In the genomic region with DNA sequence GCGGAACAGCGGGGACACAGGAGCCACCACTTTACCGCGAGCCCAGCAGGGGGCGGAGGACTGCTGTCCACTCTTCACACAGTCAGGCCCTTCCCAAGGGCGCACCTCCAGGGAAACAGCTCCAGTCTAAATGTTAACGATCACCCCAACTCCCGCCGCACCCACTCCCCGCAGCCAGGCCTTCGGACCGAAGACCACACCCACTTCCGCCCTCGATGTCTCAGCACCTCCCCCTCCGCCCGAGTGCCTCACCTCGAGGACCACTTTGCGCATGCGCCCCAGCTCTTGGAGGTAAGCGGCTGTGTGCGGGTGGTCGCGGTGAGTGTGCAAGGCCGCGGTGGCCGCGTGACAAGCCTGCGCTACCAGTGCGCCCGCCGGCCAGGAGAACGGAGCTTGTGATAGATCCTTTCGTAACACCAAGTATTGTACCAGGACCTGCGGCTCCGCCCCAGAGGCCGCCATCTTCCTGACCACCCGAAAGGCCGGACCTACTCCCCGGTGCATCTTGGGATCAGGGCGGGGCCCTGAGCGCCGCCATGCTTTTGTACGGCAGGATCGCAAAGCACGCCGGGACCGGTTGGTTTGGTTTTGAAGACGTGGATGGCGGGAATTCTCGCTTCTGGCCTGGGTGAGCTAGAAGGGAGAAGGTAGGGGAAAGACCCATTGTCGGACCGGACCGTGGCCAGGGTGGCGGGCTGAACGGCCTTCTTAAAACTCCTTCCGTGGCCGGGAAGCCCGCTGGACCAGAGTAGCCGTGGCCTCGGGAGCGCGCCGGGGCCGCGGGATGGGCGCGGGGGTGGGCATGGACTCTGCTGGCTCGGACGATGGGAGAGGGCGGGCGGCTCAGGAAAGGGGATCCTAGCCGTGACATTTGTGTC, we compare ENCODE assay signal across 8 cellular contexts. TPM values are rescaled to one million over a fixed set of nuclear protein-coding genes. Genes with fewer than 3 reads are reported as not detected.
A peak's percentile ranks its signal among the peaks of the same experiment; 100 is the strongest.
DNase-seq lines count a peak whose midpoint lies in the region; ATAC-seq and TF ChIP-seq lines count a peak whose summit lies in the region.

A gene with protein sequence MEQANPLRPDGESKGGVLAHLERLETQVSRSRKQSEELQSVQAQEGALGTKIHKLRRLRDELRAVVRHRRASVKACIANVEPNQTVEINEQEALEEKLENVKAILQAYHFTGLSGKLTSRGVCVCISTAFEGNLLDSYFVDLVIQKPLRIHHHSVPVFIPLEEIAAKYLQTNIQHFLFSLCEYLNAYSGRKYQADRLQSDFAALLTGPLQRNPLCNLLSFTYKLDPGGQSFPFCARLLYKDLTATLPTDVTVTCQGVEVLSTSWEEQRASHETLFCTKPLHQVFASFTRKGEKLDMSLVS (plus strand): TSS at position 552 of the 878 bp plus-strand sequence. CDS start 495 bp downstream, outside the sequence.
Gene PTRHD1 (minus strand): TSS at position 518 of the 878 bp plus-strand sequence. CDS start 14 bp downstream, at position 504.

- H3K27ac Mint-ChIP-seq in activated naive CD4-positive, alpha-beta T cell treated with anti-CD3 and anti-CD28 coated beads, Interleukin-2, amount 50 U/mL, for 72 hours: peak within 1 kb of the TSS; percentile 97 to 99

- peak; percentile 90 for ATAC-seq in HG02623 (IDR thresholded peaks at IDR 0.05; ENCODE audit: unreplicated experiment)
- ATAC-seq in activated naive CD4-positive, alpha-beta T cell treated with anti-CD3 and anti-CD28 coated beads, Interleukin-2, amount 50 U/mL, for 72 hours: peak; percentile 95 to 97
- ATAC-seq in omental fat pad (ENCODE audit: low FRiP score): peak; percentile 98
- ATAC-seq in thoracic aorta (ENCODE audit: insufficient number of reproducible peaks, low FRiP score, low read depth): peak; percentile 93

- peaks cover 36 to 56% of the 10 kb centered on the region in 2 donors for H3K36me3 Mint-ChIP-seq in activated naive CD4-positive, alpha-beta T cell treated with anti-CD3 and anti-CD28 coated beads, Interleukin-2, amount 50 U/mL, for 72 hours

- no peaks in the 10 kb centered on the region for H3K36me3 ChIP-seq in thoracic aorta

- H3K9me3 ChIP-seq in thoracic aorta: no peaks in the 10 kb centered on the region

- TF ChIP-seq CTCF in GM12864 (IDR thresholded peaks at IDR 0.05; ENCODE audit: low read depth, low read length, missing control alignments) (peak; percentile 56), omental fat pad (IDR thresholded peaks at IDR 0.05) (no peak), thoracic aorta (IDR thresholded peaks at IDR 0.05) (peak; percentile 50)

- DNase-seq in GM12864 (ENCODE audit: low read depth): peak; percentile 92
- peak; percentile 95 for DNase-seq in NCI-H1092 treated with DMSO at 0.1 percent for 48 hours (lab: John Stamatoyannopoulos, UW)
- peak; percentile 95 for DNase-seq in SKM-1 (lab: John Stamatoyannopoulos, UW; ENCODE audit: unreplicated experiment)
- peak; percentile 92 to 98 for DNase-seq in activated naive CD4-positive, alpha-beta T cell treated with anti-CD3 and anti-CD28 coated beads, Interleukin-2, amount 50 U/mL, for 72 hours (ENCODE audit: low spot score in 2 of 2)
- DNase-seq in glomerular endothelial cell (ENCODE audit: extremely low read depth, low read depth, low spot score): peak; percentile 74
- peak; percentile 80 for DNase-seq in omental fat pad (ENCODE audit: low spot score)
- DNase-seq in thoracic aorta (ENCODE audit: low spot score): peak; percentile 86

- H3K9me3 Mint-ChIP-seq in activated naive CD4-positive, alpha-beta T cell treated with anti-CD3 and anti-CD28 coated beads, Interleukin-2, amount 50 U/mL, for 72 hours: peaks cover 0 to 3% of the 10 kb centered on the region in 2 donors

- H3K4me1 ChIP-seq in thoracic aorta (ENCODE audit: control insufficient read depth in 1 of 2, low read depth in 2 of 2): peaks cover 8 to 16% of the 10 kb centered on the region in 2 donors

- H3K27me3 ChIP-seq in thoracic aorta (replicated peaks; ENCODE audit: insufficient read depth): no peaks in the 10 kb centered on the region

- peak within 1 kb of the TSS; percentile 99 for H3K27ac ChIP-seq in thoracic aorta

- H3K4me3 ChIP-seq in GM12864 (ENCODE audit: low read depth, low read length) (peak within 1 kb of the TSS; percentile 84), thoracic aorta (peak within 1 kb of the TSS; percentile 98)

RNA-seq across cellular contexts. Expression of the first gene that starts in this region (rescaled TPM):
- 10 to 100 TPM; 28.6 to 49.3 TPM for total RNA-seq in activated naive CD4-positive, alpha-beta T cell treated with anti-CD3 and anti-CD28 coated beads, Interleukin-2, amount 50 U/mL, for 72 hours
- total RNA-seq in glomerular endothelial cell (14.6 and 15.7 TPM in 2 replicates), omental fat pad (10 to 100 TPM in 1 of 4 donors, 1 to 10 TPM in 3; 1.9 to 14.2 (median 6.1) TPM), thoracic aorta (1 to 10 TPM; 2.5 to 9.2 TPM)

RNA-seq across cellular contexts. Expression of gene PTRHD1, which starts in this region (rescaled TPM):
- 10 to 100 TPM; 13.7 to 24.4 TPM for total RNA-seq in activated naive CD4-positive, alpha-beta T cell treated with anti-CD3 and anti-CD28 coated beads, Interleukin-2, amount 50 U/mL, for 72 hours
- total RNA-seq in glomerular endothelial cell (45.5 and 46.8 TPM in 2 replicates), omental fat pad (10 to 100 TPM; 17.4 to 30.3 (median 21.6) TPM), thoracic aorta (1 to 10 TPM; 5.4 to 9.7 TPM)

Comparison
In these comparisons a context has a peak if more than half of its experiments do, and no peak if none do; other contexts are left out.
1. Peak in every context shown above with its lines: DNase-seq, ATAC-seq, H3K4me3 ChIP-seq and H3K27ac ChIP-seq.
2. CTCF ChIP-seq: peak in GM12864 (single experiment) and thoracic aorta (single experiment); none in omental fat pad (0 of 3).